ENCODE assay signal across 30 cellular contexts in genomic region chr2:100253786-100254185, GRCh38.
"Had no signal": no experiment of that assay in that cellular context is flagged by ENCODE, and none has a peak within 500 bp of the region (broad histone marks: within the 10 kb centered on the region; RNA-seq: fewer than 3 reads in every experiment).

No MANE protein-coding gene starts in this region.

- H3K36me3 Mint-ChIP-seq: activated CD8-positive, alpha-beta memory T cell treated with anti-CD3 and anti-CD28 coated beads, Interleukin-2, amount 10 ng/mL, durations not matched to agents 7 days and 5 days; activated naive CD8-positive, alpha-beta T cell; T-cell; WTC11 had no signal

- H3K27ac ChIP-seq: brain microvascular endothelial cell, esophagus muscularis mucosa, VCaP had no signal

- H3K27ac Mint-ChIP-seq: activated CD8-positive, alpha-beta memory T cell treated with anti-CD3 and anti-CD28 coated beads, Interleukin-2, amount 10 ng/mL, durations not matched to agents 7 days and 5 days; activated CD8-positive, alpha-beta T cell treated with anti-CD3 and anti-CD28 coated beads for 36 hours; activated naive CD8-positive, alpha-beta T cell; activated T-helper 17 cell treated with anti-CD3 and anti-CD28 coated beads, Interleukin-2, amount 50 U/mL, for 72 hours; T-cell; T-helper 1 cell treated with Interleukin-12 subunit alpha and Interleukin-12 subunit beta and Interleukin-4 antibody, amounts not matched to agents 30 μg/mL and 1 μg/mL, for 36 hours; WTC11 had no signal

- H3K9me3 ChIP-seq: esophagus muscularis mucosa had no signal

- H3K4me3 ChIP-seq: esophagus muscularis mucosa had no signal

- ATAC-seq: activated CD4-positive, CD25-positive, alpha-beta regulatory T cell treated with anti-CD3 and anti-CD28 coated beads, Interleukin-2, amount 50 U/mL, for 24 hours; activated CD8-positive, alpha-beta memory T cell treated with anti-CD3 and anti-CD28 coated beads, Interleukin-2, amount 10 ng/mL, durations not matched to agents 7 days and 5 days; activated CD8-positive, alpha-beta T cell treated with anti-CD3 and anti-CD28 coated beads for 36 hours; activated T-cell treated with anti-CD3 and anti-CD28 coated beads, Interleukin-2, amount 50 U/mL, for 4 hours; activated T-helper 17 cell treated with anti-CD3 and anti-CD28 coated beads, Interleukin-2, amount 50 U/mL, for 72 hours; effector memory CD8-positive, alpha-beta T cell; T-cell; WTC11 had no signal

- DNase-seq: activated CD4-positive, alpha-beta T cell treated with anti-CD3 and anti-CD28 coated beads for 48 hours; activated CD4-positive, alpha-beta T cell treated with anti-CD3 and anti-CD28 coated beads, Interleukin-2, amount 50 U/mL, for 1 hour; activated CD4-positive, alpha-beta T cell treated with anti-CD3 and anti-CD28 coated beads, Interleukin-2, amount 50 U/mL, for 48 hours; activated CD8-positive, alpha-beta memory T cell treated with anti-CD3 and anti-CD28 coated beads, Interleukin-2, amount 10 ng/mL, durations not matched to agents 7 days and 5 days; activated CD8-positive, alpha-beta memory T cell treated with anti-CD3 and anti-CD28 coated beads, Interleukin-2, amount 50 U/mL, for 4 hours; activated CD8-positive, alpha-beta T cell treated with anti-CD3 and anti-CD28 coated beads for 36 hours; activated effector memory CD4-positive, alpha-beta T cell treated with Interleukin-2 at 50 U/mL for 16 hours; activated gamma-delta T cell treated with Interleukin-2 at 50 U/mL for 16 hours; activated naive CD4-positive, alpha-beta T cell treated with anti-CD3 and anti-CD28 coated beads, Interleukin-2, amount 50 U/mL, for 16 hours; activated naive CD4-positive, alpha-beta T cell treated with Interleukin-2 at 50 U/mL for 16 hours; activated T-cell treated with anti-CD3 and anti-CD28 coated beads for 4 hours; activated T-cell treated with anti-CD3 and anti-CD28 coated beads, Interleukin-2, amount 50 U/mL, for 4 hours; amniotic stem cell; anterior cingulate cortex; brain microvascular endothelial cell; cortex of kidney; dermis blood vessel endothelial cell; effector CD4-positive, alpha-beta T cell; effector memory CD8-positive, alpha-beta T cell; erythroblast; head of caudate nucleus; T-helper 9 cell had no signal

- H3K36me3 ChIP-seq: brain microvascular endothelial cell, esophagus muscularis mucosa had no signal

- H3K4me3 Mint-ChIP-seq: activated CD8-positive, alpha-beta memory T cell treated with anti-CD3 and anti-CD28 coated beads, Interleukin-2, amount 10 ng/mL, durations not matched to agents 7 days and 5 days; activated CD8-positive, alpha-beta T cell treated with anti-CD3 and anti-CD28 coated beads for 36 hours; activated naive CD8-positive, alpha-beta T cell; activated T-cell treated with anti-CD3 and anti-CD28 coated beads, Interleukin-2, amount 50 U/mL, for 4 hours; activated T-helper 17 cell treated with anti-CD3 and anti-CD28 coated beads, Interleukin-2, amount 50 U/mL, for 72 hours; effector memory CD8-positive, alpha-beta T cell; T-cell; T-helper 1 cell treated with Interleukin-12 subunit alpha and Interleukin-12 subunit beta and Interleukin-4 antibody, amounts not matched to agents 30 μg/mL and 1 μg/mL, for 36 hours; WTC11 had no signal

- H3K27me3 ChIP-seq: brain microvascular endothelial cell, esophagus muscularis mucosa had no signal

- H3K4me1 Mint-ChIP-seq: activated CD8-positive, alpha-beta memory T cell treated with anti-CD3 and anti-CD28 coated beads, Interleukin-2, amount 10 ng/mL, durations not matched to agents 7 days and 5 days; activated T-helper 17 cell treated with anti-CD3 and anti-CD28 coated beads, Interleukin-2, amount 50 U/mL, for 72 hours; T-cell; WTC11 had no signal

- H3K9me3 Mint-ChIP-seq: activated CD8-positive, alpha-beta T cell treated with anti-CD3 and anti-CD28 coated beads for 36 hours; activated T-cell treated with anti-CD3 and anti-CD28 coated beads, Interleukin-2, amount 50 U/mL, for 4 hours; activated T-helper 17 cell treated with anti-CD3 and anti-CD28 coated beads, Interleukin-2, amount 50 U/mL, for 72 hours; effector memory CD8-positive, alpha-beta T cell; T-cell; T-helper 1 cell treated with Interleukin-12 subunit alpha and Interleukin-12 subunit beta and Interleukin-4 antibody, amounts not matched to agents 30 μg/mL and 1 μg/mL, for 36 hours had no signal

- H3K27me3 Mint-ChIP-seq: activated naive CD8-positive, alpha-beta T cell had no signal
